33 cellular contexts compared by ENCODE assay signal in the genomic region with DNA sequence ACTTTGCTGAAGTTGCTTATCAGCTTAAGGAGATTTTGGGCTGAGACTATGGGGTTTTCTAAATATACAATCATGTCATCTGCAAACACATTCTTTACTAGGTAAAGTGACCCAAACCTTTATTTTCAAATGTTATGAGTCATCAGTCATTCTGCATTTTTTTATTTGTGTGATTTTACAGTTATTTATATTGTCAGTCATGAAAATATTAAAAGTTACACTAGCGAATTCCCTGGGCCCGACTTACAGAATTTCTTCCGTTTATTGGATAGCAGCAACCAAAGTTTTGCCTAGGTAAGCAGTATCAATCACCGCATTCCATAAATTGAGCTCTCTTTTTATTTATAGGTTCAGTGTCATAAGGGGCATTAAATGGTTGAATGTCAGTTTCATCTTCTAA. TPM values are rescaled to one million over a fixed set of nuclear protein-coding genes. Genes with fewer than 3 reads are reported as not detected.
"Had no signal": no experiment of that assay in that cellular context is flagged by ENCODE, and none has a peak within 500 bp of the region (broad histone marks: within the 10 kb centered on the region; RNA-seq: fewer than 3 reads in every experiment).

No MANE protein-coding gene starts in this region.

- H3K4me3 ChIP-seq: stomach, suprapubic skin, testis, thoracic aorta, thyroid gland, tibial artery, tibial nerve, transverse colon, upper lobe of left lung, upper lobe of right lung, uterus, vagina had no signal

- H3K36me3 Mint-ChIP-seq: stimulated activated effector memory CD8-positive, alpha-beta T cell treated with anti-CD3 and anti-CD28 coated beads, Interleukin-12 subunit alpha, Interleukin-12 subunit beta, amount 100 ng/mL, for 72 hours; stimulated activated memory B cell treated with anti-CD40 and anti-IgM and Interleukin-4, amounts not matched to agents 10 μg/mL and 1 μg/mL and 100 μg/mL, for 72 hours; stimulated activated naive B cell treated with anti-CD40 and anti-IgM and Interleukin-4, amounts not matched to agents 10 μg/mL and 1 μg/mL and 100 μg/mL, for 72 hours; type B pancreatic cell had no signal

- H3K9me3 ChIP-seq: stomach, testis, thoracic aorta, thyroid gland, tibial artery, tibial nerve, transverse colon, upper lobe of left lung, upper lobe of right lung, uterus, vagina had no signal

- H3K4me1 ChIP-seq: stomach, suprapubic skin, testis, thyroid gland, tibial artery, tibial nerve, transverse colon, upper lobe of left lung, upper lobe of right lung, uterus, vagina had no signal

- H3K27ac ChIP-seq: stomach, suprapubic skin, testis, thoracic aorta, thyroid gland, tibial artery, tibial nerve, transverse colon, upper lobe of left lung, upper lobe of right lung, uterus, vagina had no signal

- ATAC-seq: stimulated activated effector memory CD8-positive, alpha-beta T cell treated with anti-CD3 and anti-CD28 coated beads, Interleukin-12 subunit alpha, Interleukin-12 subunit beta, amount 100 ng/mL, for 72 hours; stimulated activated memory B cell treated with anti-CD40 and anti-IgM and Interleukin-4, amounts not matched to agents 10 μg/mL and 1 μg/mL and 100 μg/mL, for 72 hours; stimulated activated naive B cell treated with anti-CD40 and anti-IgM and Interleukin-4, amounts not matched to agents 10 μg/mL and 1 μg/mL and 100 μg/mL, for 72 hours; stimulated activated naive CD8-positive, alpha-beta T cell treated with anti-CD3 and anti-CD28 coated beads, Interleukin-15, amount 100 ng/mL, for 72 hours; stimulated activated naive CD8-positive, alpha-beta T cell treated with anti-CD3 and anti-CD28 coated beads, Interleukin-15, Interleukin-2, amounts not matched to agents 100 U/mL and 50 U/mL, for 24 hours; upper lobe of right lung had no signal

- H3K9me3 Mint-ChIP-seq: stimulated activated effector memory CD8-positive, alpha-beta T cell treated with anti-CD3 and anti-CD28 coated beads, Interleukin-12 subunit alpha, Interleukin-12 subunit beta, amount 100 ng/mL, for 72 hours; stimulated activated naive B cell treated with anti-CD40 and anti-IgM and Interleukin-4, amounts not matched to agents 10 μg/mL and 1 μg/mL and 100 μg/mL, for 72 hours; stimulated activated naive CD8-positive, alpha-beta T cell treated with anti-CD3 and anti-CD28 coated beads, Interleukin-15, amount 100 ng/mL, for 72 hours; stimulated activated naive CD8-positive, alpha-beta T cell treated with anti-CD3 and anti-CD28 coated beads, Interleukin-15, Interleukin-2, amounts not matched to agents 100 ng/mL and 50 ng/mL, for 24 hours; type B pancreatic cell had no signal

- DNase-seq: stimulated activated CD4-positive, alpha-beta T cell treated with anti-CD3 and anti-CD28 coated beads, Interleukin-2, amount 100 ng/mL, for 48 hours; stimulated activated CD4-positive, alpha-beta T cell treated with anti-CD3 and anti-CD28 coated beads, Interleukin-4, amount 100 ng/mL, for 1 hour; stimulated activated CD4-positive, alpha-beta T cell treated with anti-CD3 and anti-CD28 coated beads, Interleukin-4, amount 100 ng/mL, for 24 hours; stimulated activated CD4-positive, alpha-beta T cell treated with anti-CD3 and anti-CD28 coated beads, Interleukin-4, amount 100 ng/mL, for 4 hours; stimulated activated CD8-positive, alpha-beta memory T cell treated with anti-CD3 and anti-CD28 coated beads, Interleukin-4, amount 100 ng/mL, for 48 hours; stimulated activated naive B cell treated with anti-CD40 and anti-IgM and Interleukin-4, amounts not matched to agents 10 μg/mL and 1 μg/mL and 100 μg/mL, for 72 hours; stimulated activated naive CD4-positive, alpha-beta T cell; stimulated activated naive CD4-positive, alpha-beta T cell treated with Interleukin-2 at 50 U/mL for 16 hours; stimulated activated naive CD8-positive, alpha-beta T cell treated with anti-CD3 and anti-CD28 coated beads, Interleukin-15, amount 100 ng/mL, for 72 hours; stimulated activated naive CD8-positive, alpha-beta T cell treated with anti-CD3 and anti-CD28 coated beads, Interleukin-15, Interleukin-2, amounts not matched to agents 100 U/mL and 50 U/mL, for 24 hours; stomach; substantia nigra; testis; thyroid gland; tibial artery; transverse colon; trophoblast cell; upper lobe of left lung; upper lobe of right lung; uterus had no signal

- H3K36me3 ChIP-seq: stomach, suprapubic skin, thoracic aorta, thyroid gland, tibial artery, tibial nerve, transverse colon, upper lobe of left lung, upper lobe of right lung, uterus, vagina had no signal

- H3K27ac Mint-ChIP-seq: stimulated activated effector memory CD8-positive, alpha-beta T cell treated with anti-CD3 and anti-CD28 coated beads, Interleukin-12 subunit alpha, Interleukin-12 subunit beta, amount 100 ng/mL, for 72 hours; stimulated activated memory B cell treated with anti-CD40 and anti-IgM and Interleukin-4, amounts not matched to agents 10 μg/mL and 1 μg/mL and 100 μg/mL, for 72 hours; stimulated activated naive B cell treated with anti-CD40 and anti-IgM and Interleukin-4, amounts not matched to agents 10 μg/mL and 1 μg/mL and 100 μg/mL, for 72 hours; stimulated activated naive CD8-positive, alpha-beta T cell treated with anti-CD3 and anti-CD28 coated beads, Interleukin-15, amount 100 ng/mL, for 72 hours; stimulated activated naive CD8-positive, alpha-beta T cell treated with anti-CD3 and anti-CD28 coated beads, Interleukin-15, Interleukin-2, amounts not matched to agents 100 ng/mL and 50 ng/mL, for 24 hours; type B pancreatic cell had no signal

- H3K27me3 ChIP-seq: stomach, suprapubic skin, testis, thyroid gland, tibial artery, tibial nerve, transverse colon, upper lobe of left lung, upper lobe of right lung, uterus, vagina had no signal

RNA-seq across cellular contexts. Expression of gene OR2M5, which starts 13.8 kb away (rescaled TPM):
- total RNA-seq: stomach, subcutaneous adipose tissue, suprapubic skin, testis, thoracic aorta, thyroid gland, tibial nerve, transverse colon, upper lobe of left lung, upper lobe of right lung, ureter, urinary bladder, uterus, vagina had no signal
- polyA plus RNA-seq: stomach, thymus, urinary bladder had no signal

RNA-seq across cellular contexts. Expression of gene OR2M2, which starts 15.9 kb away (rescaled TPM):
- total RNA-seq: stomach, subcutaneous adipose tissue, suprapubic skin, temporal lobe, testis, thoracic aorta, thyroid gland, tibial nerve, transverse colon, upper lobe of left lung, upper lobe of right lung, ureter, urinary bladder, uterus, vagina had no signal
- polyA plus RNA-seq: stomach, thymus, urinary bladder had no signal

RNA-seq across cellular contexts. Expression of gene OR2M3, which starts 38.3 kb away (rescaled TPM):
- total RNA-seq: subcutaneous adipose tissue, suprapubic skin, thoracic aorta, thyroid gland, tibial nerve, transverse colon, upper lobe of left lung, upper lobe of right lung, ureter, urinary bladder, vagina had no signal
- polyA plus RNA-seq: stomach, thymus, urinary bladder had no signal
